In genomic region chrX:42176790-42177189, GRCh38 we compare ENCODE assay signal across 22 cellular contexts.
DNase-seq lines count a peak whose midpoint lies in the region; ATAC-seq, FAIRE-seq and TF ChIP-seq lines count a peak whose summit lies in the region.
"Had no signal": no experiment of that assay in that cellular context is flagged by ENCODE, and none has a peak within 500 bp of the region (broad histone marks: within the 10 kb centered on the region; RNA-seq: fewer than 3 reads in every experiment).

No MANE protein-coding gene starts in this region.

- H2AFZ ChIP-seq in HepG2 (ENCODE audit: low read length): no peak overlapping the region

- no peaks in the 10 kb centered on the region for H3K4me1 ChIP-seq in HepG2 (ENCODE audit: insufficient read depth, low read length)
- H3K4me1 ChIP-seq in effector memory CD4-positive, alpha-beta T cell (ENCODE audit: control insufficient read depth, insufficient read depth, low read length, poor library complexity, severe bottlenecking): no peaks in the 10 kb centered on the region
- H3K4me1 ChIP-seq: Peyer's patch had no signal

- no peak overlapping the region for H3K4me2 ChIP-seq in HepG2 (ENCODE audit: low read depth, low read length)

- H3K79me2 ChIP-seq in HepG2 (ENCODE audit: insufficient read depth, low read length): no peaks in the 10 kb centered on the region

- POLR2A ChIA-PET in HepG2 (lab: Yijun Ruan, JAX): no interaction called here

- WGBS in HepG2 (ENCODE audit: low lambda C conversion rate): 0% methylated on average over 2 of the region's 6 CpGs

- H3K36me3 ChIP-seq in HepG2 (replicated peaks in 1 of 2; ENCODE audit: control insufficient read depth in 1 of 2, insufficient read depth in 2 of 2, low read length in 2 of 2): no peaks in the 10 kb centered on the region
- H3K36me3 ChIP-seq in effector memory CD4-positive, alpha-beta T cell (ENCODE audit: control insufficient read depth, insufficient read depth, low read length): no peaks in the 10 kb centered on the region
- H3K36me3 ChIP-seq: Peyer's patch had no signal

- peak; percentile 77; the same call in 2 of the 3 replicates for ATAC-seq in HepG2
- ATAC-seq: K562, SK-N-SH treated with all-trans-retinoic acid at 6 μM for 48 hours had no signal

- TF ChIP-seq CTCF in HepG2 (CRISPR knock-in tag; IDR thresholded peaks at IDR 0.05): no peak

- no peak overlapping the region for H3K27ac ChIP-seq in HepG2 (ENCODE audit: extremely low read length, insufficient read depth, low read length)
- H3K27ac ChIP-seq in effector memory CD4-positive, alpha-beta T cell (ENCODE audit: insufficient read depth, low read length, poor library complexity, severe bottlenecking): no peak overlapping the region
- H3K27ac ChIP-seq: HL-60, Peyer's patch had no signal

- no peak overlapping the region for H3K4me3 ChIP-seq in HepG2 (replicated peaks in 1 of 3; ENCODE audit: insufficient read depth in 1 of 3, low read depth in 2 of 3, low read length in 3 of 3)
- no peak overlapping the region for H3K4me3 ChIP-seq in effector memory CD4-positive, alpha-beta T cell (ENCODE audit: insufficient read depth, low read depth, low read length, poor library complexity, severe bottlenecking)
- H3K4me3 ChIP-seq: K562, Peyer's patch had no signal

- in situ Hi-C loops in HepG2 (cut with HindIII; ENCODE audit: extremely low pct_ligation_motif_present, low pct_unique_long_range_greater_than_20kb): no loop called here

- FAIRE-seq in HepG2 (lab: Jason Lieb, UNC): no peak
- FAIRE-seq: GM12892, K562 had no signal

- CTCF ChIA-PET in HepG2 (lab: Yijun Ruan, JAX; ENCODE audit: low intra/inter-chr PET ratio, low total read pairs): no interaction called here

- no peaks in the 10 kb centered on the region for H3K9me3 ChIP-seq in HepG2 (ENCODE audit: low read length)
- H3K9me3 ChIP-seq in effector memory CD4-positive, alpha-beta T cell (ENCODE audit: control insufficient read depth, low read length): no peaks in the 10 kb centered on the region
- H3K9me3 ChIP-seq: Peyer's patch had no signal

- H4K20me1 ChIP-seq in HepG2 (ENCODE audit: insufficient read depth, low read length): no peaks in the 10 kb centered on the region

- no peak for TF ChIP-seq POLR2A in HepG2 (IDR thresholded peaks at IDR 0.05; ENCODE audit: insufficient read depth in 1 of 2, low read depth in 2 of 2, low read length in 2 of 2)

- H3K9ac ChIP-seq in HepG2 (ENCODE audit: insufficient read depth, low read depth, low read length): no peak overlapping the region

- intact Hi-C loops in HepG2 (cut with micrococcal nuclease; ENCODE audit: unreplicated experiment): no loop called here

- no peak for TF ChIP-seq RAD21 in HepG2 (CRISPR knock-in tag; IDR thresholded peaks at IDR 0.05)

- TF ChIP-seq EP300 in HepG2 (IDR thresholded peaks at IDR 0.05; ENCODE audit: low read depth in 2 of 2, low read length in 2 of 2) (no peak), HepG2 (CRISPR knock-in tag; IDR thresholded peaks at IDR 0.05; ENCODE audit: borderline replicate concordance) (no peak)

- DNase-seq in DMS53 (lab: John Stamatoyannopoulos, UW) (peak; percentile 40), DMS53 treated with DMSO at 0.1 percent for 48 hours (lab: John Stamatoyannopoulos, UW; ENCODE audit: unreplicated experiment) (no peak), ELF-1 (ENCODE audit: low read depth, low spot score) (peak; percentile 26), NCI-H510A treated with DMSO at 0.1 percent for 48 hours (lab: John Stamatoyannopoulos, UW) (peak; percentile 1), HepG2 (ENCODE audit: low spot score) (no peak), DMS79 (lab: John Stamatoyannopoulos, UW) (no peak), activated T-cell treated with anti-CD3 and anti-CD28 coated beads for 4 hours (no peak)
- no peak for DNase-seq in effector memory CD4-positive, alpha-beta T cell
- DNase-seq: 8988T; CD4-positive, alpha-beta memory T cell; H7; NCI-H2081; NCI-H2227 treated with DMSO at 0.1 percent for 48 hours; NCI-H69; Peyer's patch; Right ventricle myocardium superior; T-helper 1 cell; T1000 had no signal

- no TSS peak for BruUV-seq in HepG2 (replicated peaks; lab: Mats Ljungman, UMichigan)

- H3K27me3 ChIP-seq in HepG2 (ENCODE audit: control insufficient read depth in 1 of 2, insufficient read depth in 2 of 2, low read length in 2 of 2): no peaks in the 10 kb centered on the region
- no peaks in the 10 kb centered on the region for H3K27me3 ChIP-seq in effector memory CD4-positive, alpha-beta T cell (replicated peaks; ENCODE audit: control insufficient read depth, insufficient read depth, low read length, poor library complexity, severe bottlenecking)
- H3K27me3 ChIP-seq: Peyer's patch had no signal

TF ChIP-seq in HepG2, 621 proteins besides CTCF, POLR2A, EP300 and RAD21:
- TF ChIP-seq MTF1 (CRISPR knock-in tag; IDR thresholded peaks at IDR 0.05) (no peak), SAP130 (CRISPR knock-in tag; IDR thresholded peaks at IDR 0.05; ENCODE audit: low read depth) (no peak), KMT2B (CRISPR knock-in tag; IDR thresholded peaks at IDR 0.05) (no peak), ZNF549 (CRISPR knock-in tag; IDR thresholded peaks at IDR 0.05) (no peak), NR0B2 (CRISPR knock-in tag; IDR thresholded peaks at IDR 0.05) (no peak), ZNF780A (CRISPR knock-in tag; IDR thresholded peaks at IDR 0.05) (no peak)

Comparison
In these comparisons a context has a peak if more than half of its experiments do, and no peak if none do; other contexts are left out.
1. DNase-seq: peak in DMS53 (single experiment), ELF-1 (single experiment) and NCI-H510A treated with DMSO at 0.1 percent for 48 hours (single experiment); none in DMS53 treated with DMSO at 0.1 percent for 48 hours (single experiment), HepG2 (single experiment), DMS79 (single experiment), effector memory CD4-positive, alpha-beta T cell (0 of 3) and activated T-cell treated with anti-CD3 and anti-CD28 coated beads for 4 hours (single experiment).